ENCODE assay signal across 32 cellular contexts in genomic region chr12:3266638-3267037, GRCh38.
"Had no signal": no experiment of that assay in that cellular context is flagged by ENCODE, and none has a peak within 500 bp of the region (broad histone marks: within the 10 kb centered on the region; RNA-seq: fewer than 3 reads in every experiment).

No MANE protein-coding gene starts in this region.

- H3K4me2 ChIP-seq: KMS-11 had no signal

- DNase-seq: activated B cell treated with CpG ODN at 0.5 μM for 24 hours; activated CD4-positive, alpha-beta memory T cell treated with anti-CD3 and anti-CD28 coated beads, Interleukin-2, amount 10 ng/mL, durations not matched to agents 7 days and 5 days; activated CD4-positive, alpha-beta T cell treated with anti-CD3 and anti-CD28 coated beads for 48 hours; activated CD4-positive, CD25-positive, alpha-beta regulatory T cell treated with anti-CD3 and anti-CD28 coated beads, Interleukin-2, amount 50 U/mL, for 72 hours; activated CD8-positive, alpha-beta memory T cell treated with anti-CD3 and anti-CD28 coated beads for 24 hours; activated CD8-positive, alpha-beta memory T cell treated with anti-CD3 and anti-CD28 coated beads, Interleukin-2, amount 10 ng/mL, durations not matched to agents 7 days and 5 days; activated CD8-positive, alpha-beta memory T cell treated with anti-CD3 and anti-CD28 coated beads, Interleukin-2, amount 50 U/mL, for 48 hours; activated effector memory CD4-positive, alpha-beta T cell treated with Interleukin-2 at 50 U/mL for 16 hours; activated naive CD4-positive, alpha-beta T cell treated with anti-CD3 and anti-CD28 coated beads, Interleukin-2, amount 10 ng/mL, durations not matched to agents 7 days and 5 days; activated naive CD8-positive, alpha-beta T cell treated with anti-CD3 and anti-CD28 coated beads, Interleukin-2, amount 50 U/mL, for 24 hours; activated T-cell treated with anti-CD3 and anti-CD28 coated beads, Interleukin-2, amount 50 U/mL, for 48 hours; anterior cingulate cortex; central memory CD4-positive, alpha-beta T cell; MM.1S; MV-4-11; NCI-H1092; NCI-H1436 treated with DMSO at 0.1 percent for 48 hours; NCI-H187; NCI-H2029 treated with DMSO at 0.1 percent for 48 hours; NCI-H2107; NCI-H2171; NCI-H510A; NCI-H526; NCI-H774; SIG-M5; SW 1271; T-helper 1 cell; T-helper 2 cell; T-helper 9 cell had no signal

- H3K27ac ChIP-seq: KMS-11, VCaP had no signal

- ATAC-seq: activated CD8-positive, alpha-beta memory T cell treated with anti-CD3 and anti-CD28 coated beads, Interleukin-2, amount 10 ng/mL, durations not matched to agents 7 days and 5 days; activated naive CD8-positive, alpha-beta T cell treated with anti-CD3 and anti-CD28 coated beads, Interleukin-2, amount 50 U/mL, for 24 hours; Panc1 had no signal
